In the genomic region with DNA sequence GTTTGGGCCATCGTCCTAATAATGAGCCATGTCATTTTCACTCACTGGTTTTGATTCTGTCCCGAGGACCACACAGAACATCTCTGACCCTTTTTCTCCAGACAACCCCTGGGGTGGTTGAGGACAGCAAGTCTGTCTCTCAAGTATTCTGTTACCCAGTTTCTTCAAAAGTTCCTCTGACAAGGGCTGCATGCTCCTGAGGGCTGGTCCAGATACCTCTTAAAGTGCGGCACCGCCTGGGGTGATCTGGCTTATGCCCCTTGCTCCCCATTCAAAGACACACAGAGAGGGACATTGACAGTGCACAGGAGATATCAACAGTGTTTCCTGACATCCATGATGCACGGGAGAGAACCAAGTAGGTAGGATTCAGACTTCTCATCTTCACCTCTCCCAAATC, we compare ENCODE assay signal across 21 cellular contexts.
"Had no signal": no experiment of that assay in that cellular context is flagged by ENCODE, and none has a peak within 500 bp of the region (broad histone marks: within the 10 kb centered on the region; RNA-seq: fewer than 3 reads in every experiment).

No MANE protein-coding gene starts in this region.

- H3K27me3 Mint-ChIP-seq: activated B cell treated with CpG ODN at 0.5 μM for 24 hours; activated CD4-positive, alpha-beta memory T cell treated with anti-CD3 and anti-CD28 coated beads for 36 hours; brain; naive thymus-derived CD4-positive, alpha-beta T cell had no signal

- H3K27ac Mint-ChIP-seq: activated B cell treated with CpG ODN at 0.5 μM for 24 hours; activated CD4-positive, alpha-beta memory T cell treated with anti-CD3 and anti-CD28 coated beads for 36 hours; activated T-helper 1 cell treated with anti-CD3 and anti-CD28 coated beads, Interleukin-12 subunit alpha, Interleukin-12 subunit beta, Interleukin-2, Interleukin-4 antibody, amounts not matched to agents 30 ng/mL and 10 ng/mL and 1 ng/mL, durations not matched to agents 14 hours and 24 hours and 36 hours; naive thymus-derived CD4-positive, alpha-beta T cell had no signal

- H3K4me3 Mint-ChIP-seq: activated B cell treated with CpG ODN at 0.5 μM for 24 hours; activated CD4-positive, alpha-beta memory T cell treated with anti-CD3 and anti-CD28 coated beads for 36 hours; activated T-helper 1 cell treated with anti-CD3 and anti-CD28 coated beads, Interleukin-12 subunit alpha, Interleukin-12 subunit beta, Interleukin-2, Interleukin-4 antibody, amounts not matched to agents 30 ng/mL and 10 ng/mL and 1 ng/mL, durations not matched to agents 14 hours and 24 hours and 36 hours; brain; naive thymus-derived CD4-positive, alpha-beta T cell; T-helper 1 cell treated with Interleukin-12 subunit alpha and Interleukin-12 subunit beta and Interleukin-4 antibody, amounts not matched to agents 30 μg/mL and 1 μg/mL, for 36 hours had no signal

- H3K27me3 ChIP-seq: esophagus squamous epithelium, gastrocnemius medialis, ovary, right atrium auricular region, suprapubic skin, transverse colon had no signal

- H3K36me3 ChIP-seq: esophagus squamous epithelium, gastrocnemius medialis, lower lobe of right lung, ovary, right atrium auricular region, suprapubic skin, transverse colon had no signal

- H3K36me3 Mint-ChIP-seq: brain had no signal

- H3K9me3 Mint-ChIP-seq: activated B cell treated with CpG ODN at 0.5 μM for 24 hours; activated CD4-positive, alpha-beta memory T cell treated with anti-CD3 and anti-CD28 coated beads for 36 hours; activated naive CD4-positive, alpha-beta T cell treated with anti-CD3 and anti-CD28 coated beads, Interleukin-2, amount 50 U/mL, for 72 hours; activated T-helper 1 cell treated with anti-CD3 and anti-CD28 coated beads, Interleukin-12 subunit alpha, Interleukin-12 subunit beta, Interleukin-2, Interleukin-4 antibody, amounts not matched to agents 30 ng/mL and 10 ng/mL and 1 ng/mL, durations not matched to agents 14 hours and 24 hours and 36 hours; brain; naive thymus-derived CD4-positive, alpha-beta T cell; T-helper 1 cell treated with Interleukin-12 subunit alpha and Interleukin-12 subunit beta and Interleukin-4 antibody, amounts not matched to agents 30 μg/mL and 1 μg/mL, for 36 hours had no signal

- H3K27ac ChIP-seq: ovary, suprapubic skin, transverse colon had no signal

- H3K9me3 ChIP-seq: esophagus squamous epithelium, gastrocnemius medialis, lower lobe of right lung, ovary, psoas muscle, right atrium auricular region, suprapubic skin, transverse colon had no signal

- H3K4me3 ChIP-seq: esophagus squamous epithelium, gastrocnemius medialis, lower lobe of right lung, ovary, psoas muscle, right atrium auricular region, suprapubic skin, transverse colon had no signal

- ATAC-seq: activated naive CD4-positive, alpha-beta T cell treated with anti-CD3 and anti-CD28 coated beads, Interleukin-2, amount 50 U/mL, for 72 hours; naive thymus-derived CD4-positive, alpha-beta T cell had no signal

- DNase-seq: activated B cell treated with CpG ODN at 0.5 μM for 24 hours; activated CD4-positive, alpha-beta memory T cell treated with anti-CD3 and anti-CD28 coated beads for 36 hours; activated CD4-positive, alpha-beta T cell treated with anti-CD3 and anti-CD28 coated beads for 4 hours; activated gamma-delta T cell; effector memory CD4-positive, alpha-beta T cell; esophagus squamous epithelium; stimulated activated CD4-positive, alpha-beta T cell treated with anti-CD3 and anti-CD28 coated beads, Interleukin-4, amount 100 ng/mL, for 24 hours; stimulated activated naive CD4-positive, alpha-beta T cell treated with Interleukin-2 at 50 U/mL for 16 hours; T1000 had no signal
